In genomic region chr2:210475726-210476125, GRCh38 we compare ENCODE assay signal across 8 cellular contexts. TPM values are rescaled to one million over a fixed set of nuclear protein-coding genes. Genes with fewer than 3 reads are reported as not detected.
DNase-seq lines count a peak whose midpoint lies in the region; ATAC-seq and TF ChIP-seq lines count a peak whose summit lies in the region.

No MANE protein-coding gene starts in this region.

- DNase-seq in NCI-H2227 (lab: John Stamatoyannopoulos, UW; ENCODE audit: unreplicated experiment), result peak; percentile 23
- DNase-seq in NCI-H2227 treated with DMSO at 0.1 percent for 48 hours (lab: John Stamatoyannopoulos, UW), result no peak
- DNase-seq in T-helper 17 cell, result no peak
- DNase-seq in stimulated activated CD4-positive, alpha-beta T cell treated with anti-CD3 and anti-CD28 coated beads, Interleukin-2, amount 100 ng/mL, for 24 hours, result no peak
- no peak for DNase-seq in thyroid gland
- no peak for DNase-seq in left colon

- ATAC-seq in T-helper 17 cell, result no peak
- no peak for ATAC-seq in gastroesophageal sphincter
- no peak for ATAC-seq in stimulated activated memory B cell treated with anti-CD40 and anti-IgM and Interleukin-4, amounts not matched to agents 10 μg/mL and 1 μg/mL and 100 μg/mL, for 72 hours
- no peak for ATAC-seq in left colon

- TF ChIP-seq EP300 in gastroesophageal sphincter (IDR thresholded peaks at IDR 0.05), result no peak

- no peaks in the 10 kb centered on the region for H3K9me3 ChIP-seq in T-helper 17 cell (ENCODE audit: control insufficient read depth, low read length, poor library complexity, severe bottlenecking)
- no peaks in the 10 kb centered on the region for H3K9me3 ChIP-seq in gastroesophageal sphincter
- H3K9me3 ChIP-seq in thyroid gland, result no peaks in the 10 kb centered on the region

- H3K27ac ChIP-seq in gastroesophageal sphincter (peak overlapping the region in 2 of 4 donors; percentile 82 to 84), thyroid gland (no peak overlapping the region)

- H3K36me3 ChIP-seq in gastroesophageal sphincter (peaks cover 0 to 20% of the 10 kb centered on the region in 2 donors), thyroid gland (peaks cover 0 to 10% of the 10 kb centered on the region in 2 donors)

- no peak for TF ChIP-seq CTCF in gastroesophageal sphincter (IDR thresholded peaks at IDR 0.05)
- TF ChIP-seq CTCF in thyroid gland (IDR thresholded peaks at IDR 0.05), result no peak

- WGBS in gastroesophageal sphincter (ENCODE audit: low coverage in 1 of 2), 2 donors, result 11 to 22% methylated on average over 6 of the region's 6 CpGs
- WGBS in thyroid gland, 2 donors, result 18% methylated on average over 6 of the region's 6 CpGs

- no peak for TF ChIP-seq POLR2A in gastroesophageal sphincter (IDR thresholded peaks at IDR 0.05)
- TF ChIP-seq POLR2A in thyroid gland (IDR thresholded peaks at IDR 0.05), result no peak

- intact Hi-C loops in thyroid gland (cut with DNase I) (no loop called here), left colon (cut with DNase I, micrococcal nuclease) (no loop called here)

- H3K4me3 Mint-ChIP-seq in T-helper 17 cell, result peak overlapping the region; percentile 97
- peak overlapping the region; percentile 60 for H3K4me3 Mint-ChIP-seq in stimulated activated memory B cell treated with anti-CD40 and anti-IgM and Interleukin-4, amounts not matched to agents 10 μg/mL and 1 μg/mL and 100 μg/mL, for 72 hours

- peaks cover 38% of the 10 kb centered on the region for H3K4me1 Mint-ChIP-seq in T-helper 17 cell
- peaks cover 39% of the 10 kb centered on the region for H3K4me1 Mint-ChIP-seq in stimulated activated memory B cell treated with anti-CD40 and anti-IgM and Interleukin-4, amounts not matched to agents 10 μg/mL and 1 μg/mL and 100 μg/mL, for 72 hours

- H3K4me1 ChIP-seq in gastroesophageal sphincter (peaks cover 2 to 32% (median 17%) of the 10 kb centered on the region in 3 donors), thyroid gland (peaks cover 9 to 10% of the 10 kb centered on the region in 2 donors)

- H3K4me3 ChIP-seq in gastroesophageal sphincter (peak overlapping the region; percentile 54 to 81), thyroid gland (replicated peaks in 1 of 3) (peak overlapping the region in 1 of 3 donors; percentile 51)

- peak overlapping the region; percentile 97 for H3K27ac Mint-ChIP-seq in T-helper 17 cell
- peak overlapping the region; percentile 96 for H3K27ac Mint-ChIP-seq in stimulated activated memory B cell treated with anti-CD40 and anti-IgM and Interleukin-4, amounts not matched to agents 10 μg/mL and 1 μg/mL and 100 μg/mL, for 72 hours

- H3K9me3 Mint-ChIP-seq in stimulated activated memory B cell treated with anti-CD40 and anti-IgM and Interleukin-4, amounts not matched to agents 10 μg/mL and 1 μg/mL and 100 μg/mL, for 72 hours, result no peaks in the 10 kb centered on the region

- H3K27me3 Mint-ChIP-seq in T-helper 17 cell, result no peaks in the 10 kb centered on the region
- no peaks in the 10 kb centered on the region for H3K27me3 Mint-ChIP-seq in stimulated activated memory B cell treated with anti-CD40 and anti-IgM and Interleukin-4, amounts not matched to agents 10 μg/mL and 1 μg/mL and 100 μg/mL, for 72 hours

- H3K36me3 Mint-ChIP-seq in T-helper 17 cell (ENCODE audit: low read depth), result peaks cover 5% of the 10 kb centered on the region
- peaks cover 12% of the 10 kb centered on the region for H3K36me3 Mint-ChIP-seq in stimulated activated memory B cell treated with anti-CD40 and anti-IgM and Interleukin-4, amounts not matched to agents 10 μg/mL and 1 μg/mL and 100 μg/mL, for 72 hours

- no peaks in the 10 kb centered on the region for H3K27me3 ChIP-seq in gastroesophageal sphincter
- H3K27me3 ChIP-seq in thyroid gland, result no peaks in the 10 kb centered on the region

RNA-seq across cellular contexts. Expression of gene LANCL1, which starts 0.8 kb away (rescaled TPM):
- total RNA-seq in T-helper 17 cell, result 10 to 100 TPM; 19.0 to 24.1 TPM
- total RNA-seq in gastroesophageal sphincter, result 10 to 100 TPM; 33.0 to 44.4 (median 34.8) TPM
- 10 to 100 TPM; 30.7 to 33.2 (median 32.0) TPM for total RNA-seq in thyroid gland
- 10 to 100 TPM; 20.0 to 25.2 TPM for total RNA-seq in left colon
